25 cellular contexts compared by ENCODE assay signal in genomic region chr7:87806150-87806549, GRCh38.
DNase-seq lines count a peak whose midpoint lies in the region; ATAC-seq, FAIRE-seq and TF ChIP-seq lines count a peak whose summit lies in the region.
"Had no signal": no experiment of that assay in that cellular context is flagged by ENCODE, and none has a peak within 500 bp of the region (broad histone marks: within the 10 kb centered on the region; RNA-seq: fewer than 3 reads in every experiment).

No MANE protein-coding gene starts in this region.

- in situ Hi-C loops in GM12878 (cut with MboI) = no loop called here

- no peak for TF ChIP-seq EP300 in GM12878 (IDR thresholded peaks at IDR 0.05; ENCODE audit: borderline replicate concordance in 1 of 2, control insufficient read depth in 1 of 2, low read depth in 2 of 2, low read length in 2 of 2)

- H4K20me1 ChIP-seq in GM12878 (ENCODE audit: control insufficient read depth, insufficient read depth) = no peaks in the 10 kb centered on the region
- H4K20me1 ChIP-seq: BLaER1 treated with 17β-estradiol and CSF1 and Interleukin-3, amounts not matched to agents 10 nM and 100 nM had no signal

- H3K4me2 ChIP-seq in GM12878 (ENCODE audit: control insufficient read depth, insufficient read depth) = no peak overlapping the region
- H3K4me2 ChIP-seq: A549; BLaER1 treated with 17β-estradiol and CSF1 and Interleukin-3, amounts not matched to agents 10 nM and 100 nM had no signal

- H3K27me3 ChIP-seq in GM12878 (replicated peaks in 1 of 2; ENCODE audit: control insufficient read depth in 2 of 2, insufficient read depth in 2 of 2, low read length in 1 of 2) = no peaks in the 10 kb centered on the region
- no peaks in the 10 kb centered on the region for H3K27me3 ChIP-seq in psoas muscle (ENCODE audit: insufficient read depth in 3 of 3, low read length in 2 of 3)
- H3K27me3 ChIP-seq: BLaER1 treated with 17β-estradiol and CSF1 and Interleukin-3, amounts not matched to agents 10 nM and 100 nM; SJCRH30 had no signal

- CTCF ChIA-PET in GM12878 (lab: Yijun Ruan, JAX) = interaction anchor here (2.6 kb wide), 1 partner anchor 306 kb away, joined by 10 read pairs; no protein-coding TSS in a partner anchor

- H3K27ac ChIP-seq in GM12878 (ENCODE audit: control insufficient read depth, insufficient read depth) = no peak overlapping the region
- H3K27ac ChIP-seq in psoas muscle = no peak overlapping the region
- H3K27ac ChIP-seq: A549; BLaER1 treated with 17β-estradiol and CSF1 and Interleukin-3, amounts not matched to agents 10 nM and 100 nM; SJCRH30 had no signal

- RAD21 ChIA-PET in GM12878 (lab: Charles Lee; ENCODE audit: unreplicated experiment) = no interaction called here

- H3K4me1 ChIP-seq in GM12878 (ENCODE audit: control insufficient read depth, insufficient read depth, low read length) (no peaks in the 10 kb centered on the region), psoas muscle (no peaks in the 10 kb centered on the region)
- H3K4me1 ChIP-seq: A549; BLaER1 treated with 17β-estradiol and CSF1 and Interleukin-3, amounts not matched to agents 10 nM and 100 nM; SJCRH30 had no signal

- no peak for TF ChIP-seq POLR2A in GM12878 (IDR thresholded peaks at IDR 0.05; ENCODE audit: low read depth, low read length)

- BruUV-seq in GM12878 (replicated peaks; lab: Mats Ljungman, UMichigan) = no TSS peak

- H3K4me3 ChIP-seq in GM12878 (no peak overlapping the region), psoas muscle (no peak overlapping the region)
- H3K4me3 ChIP-seq: A549; BLaER1 treated with 17β-estradiol and CSF1 and Interleukin-3, amounts not matched to agents 10 nM and 100 nM; SJCRH30 had no signal

- SMC1A ChIA-PET in GM12878 (lab: Charles Lee; ENCODE audit: uncharacterized antibody, unreplicated experiment) = interaction anchor here (1.4 kb wide), 1 partner anchor 11 kb away, joined by 5 read pairs; no protein-coding TSS in a partner anchor

- no peak for TF ChIP-seq RAD21 in GM12878 (IDR thresholded peaks at IDR 0.05; ENCODE audit: insufficient read depth, low read depth, low read length)

- H3K9me3 ChIP-seq in GM12878 (replicated peaks; ENCODE audit: control insufficient read depth, insufficient read depth, low read length) (no peaks in the 10 kb centered on the region), psoas muscle (no peaks in the 10 kb centered on the region)
- H3K9me3 ChIP-seq: A549; BLaER1 treated with 17β-estradiol and CSF1 and Interleukin-3, amounts not matched to agents 10 nM and 100 nM; SJCRH30 had no signal

- DNase-seq in DMS53 treated with DMSO at 0.1 percent for 48 hours (lab: John Stamatoyannopoulos, UW; ENCODE audit: unreplicated experiment) (peak; percentile 22), NCI-H69 (lab: John Stamatoyannopoulos, UW) (peak; percentile 7), GM12878 (ENCODE audit: low read depth, low spot score) (no peak), psoas muscle (no peak), NCI-H2081 (lab: John Stamatoyannopoulos, UW) (no peak)
- no peak for DNase-seq in stimulated activated naive CD8-positive, alpha-beta T cell treated with anti-CD3 and anti-CD28 coated beads, Interleukin-15, Interleukin-2, amounts not matched to agents 100 U/mL and 50 U/mL, for 24 hours
- DNase-seq: AML-193; CD4-positive, alpha-beta T cell; GDM1; Karpas-422; NCI-H1105; NCI-H1436 treated with DMSO at 0.1 percent for 48 hours; NCI-H187 treated with DMSO at 0.1 percent for 48 hours; NCI-H2107; NCI-H524; NCI-H774; OCI-M1; SJCRH30 had no signal

- H3K9ac ChIP-seq in GM12878 (ENCODE audit: control insufficient read depth, insufficient read depth, low read length) = no peak overlapping the region
- H3K9ac ChIP-seq: BLaER1 treated with 17β-estradiol and CSF1 and Interleukin-3, amounts not matched to agents 10 nM and 100 nM had no signal

- POLR2A ChIA-PET in GM12878 (lab: Charles Lee) = no interaction called here

- ATAC-seq in GM12878 (peak; percentile 53), psoas muscle (no peak), HG03342 (IDR thresholded peaks at IDR 0.05; ENCODE audit: unreplicated experiment) (no peak)
- ATAC-seq in stimulated activated naive CD8-positive, alpha-beta T cell treated with anti-CD3 and anti-CD28 coated beads, Interleukin-15, Interleukin-2, amounts not matched to agents 100 U/mL and 50 U/mL, for 24 hours = peak; percentile 36
- ATAC-seq: A549, HCT116, HepG2, SK-N-SH treated with all-trans-retinoic acid at 6 μM for 48 hours had no signal

- FAIRE-seq in GM12878 (lab: Jason Lieb, UNC) = no peak
- FAIRE-seq: A549, GM12891, HepG2 had no signal

- H3K79me2 ChIP-seq in GM12878 (ENCODE audit: control insufficient read depth, insufficient read depth, low read length) = no peaks in the 10 kb centered on the region

- H3K36me3 ChIP-seq in GM12878 (ENCODE audit: control insufficient read depth in 2 of 2, insufficient read depth in 2 of 2, low read length in 1 of 2) = no peaks in the 10 kb centered on the region
- no peaks in the 10 kb centered on the region for H3K36me3 ChIP-seq in psoas muscle (ENCODE audit: insufficient read depth in 1 of 2, low read depth in 1 of 2)
- H3K36me3 ChIP-seq: BLaER1 treated with 17β-estradiol and CSF1 and Interleukin-3, amounts not matched to agents 10 nM and 100 nM; SJCRH30 had no signal

- no peak for TF ChIP-seq CTCF in GM12878 (IDR thresholded peaks at IDR 0.05 in 2 of 3, conservative IDR thresholded peaks at IDR 0.05 in 1 of 3; ENCODE audit: control insufficient read depth in 2 of 3, extremely low read depth in 1 of 3, insufficient read depth in 1 of 3, low read depth in 3 of 3, low read length in 3 of 3)
- no peak for TF ChIP-seq CTCF in psoas muscle (IDR thresholded peaks at IDR 0.05)

- intact Hi-C loops in GM12878 (cut with micrococcal nuclease; ENCODE audit: unreplicated experiment) (no loop called here), psoas muscle (cut with DNase I) (no loop called here)

- no peak overlapping the region for H2AFZ ChIP-seq in GM12878 (ENCODE audit: control insufficient read depth, low read depth, low read length)

TF ChIP-seq in GM12878, 131 proteins besides CTCF, POLR2A, EP300 and RAD21:
- TF ChIP-seq LARP7 (IDR thresholded peaks at IDR 0.05) (no peak), CBFB (IDR thresholded peaks at IDR 0.05; ENCODE audit: low read depth) (no peak), HDAC2 (IDR thresholded peaks at IDR 0.05) (no peak), IKZF2 (IDR thresholded peaks at IDR 0.05) (no peak), CBX5 (IDR thresholded peaks at IDR 0.05; ENCODE audit: low read depth) (no peak), ETV6 (conservative IDR thresholded peaks at IDR 0.05 in 1 of 2, IDR thresholded peaks at IDR 0.05 in 1 of 2; ENCODE audit: borderline replicate concordance in 1 of 2, low read depth in 1 of 2) (no peak)
- TF ChIP-seq, protein P1, sequence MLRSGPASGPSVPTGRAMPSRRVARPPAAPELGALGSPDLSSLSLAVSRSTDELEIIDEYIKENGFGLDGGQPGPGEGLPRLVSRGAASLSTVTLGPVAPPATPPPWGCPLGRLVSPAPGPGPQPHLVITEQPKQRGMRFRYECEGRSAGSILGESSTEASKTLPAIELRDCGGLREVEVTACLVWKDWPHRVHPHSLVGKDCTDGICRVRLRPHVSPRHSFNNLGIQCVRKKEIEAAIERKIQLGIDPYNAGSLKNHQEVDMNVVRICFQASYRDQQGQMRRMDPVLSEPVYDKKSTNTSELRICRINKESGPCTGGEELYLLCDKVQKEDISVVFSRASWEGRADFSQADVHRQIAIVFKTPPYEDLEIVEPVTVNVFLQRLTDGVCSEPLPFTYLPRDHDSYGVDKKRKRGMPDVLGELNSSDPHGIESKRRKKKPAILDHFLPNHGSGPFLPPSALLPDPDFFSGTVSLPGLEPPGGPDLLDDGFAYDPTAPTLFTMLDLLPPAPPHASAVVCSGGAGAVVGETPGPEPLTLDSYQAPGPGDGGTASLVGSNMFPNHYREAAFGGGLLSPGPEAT (IDR thresholded peaks at IDR 0.05; ENCODE audit: low read depth) = no peak
- TF ChIP-seq, protein P2, sequence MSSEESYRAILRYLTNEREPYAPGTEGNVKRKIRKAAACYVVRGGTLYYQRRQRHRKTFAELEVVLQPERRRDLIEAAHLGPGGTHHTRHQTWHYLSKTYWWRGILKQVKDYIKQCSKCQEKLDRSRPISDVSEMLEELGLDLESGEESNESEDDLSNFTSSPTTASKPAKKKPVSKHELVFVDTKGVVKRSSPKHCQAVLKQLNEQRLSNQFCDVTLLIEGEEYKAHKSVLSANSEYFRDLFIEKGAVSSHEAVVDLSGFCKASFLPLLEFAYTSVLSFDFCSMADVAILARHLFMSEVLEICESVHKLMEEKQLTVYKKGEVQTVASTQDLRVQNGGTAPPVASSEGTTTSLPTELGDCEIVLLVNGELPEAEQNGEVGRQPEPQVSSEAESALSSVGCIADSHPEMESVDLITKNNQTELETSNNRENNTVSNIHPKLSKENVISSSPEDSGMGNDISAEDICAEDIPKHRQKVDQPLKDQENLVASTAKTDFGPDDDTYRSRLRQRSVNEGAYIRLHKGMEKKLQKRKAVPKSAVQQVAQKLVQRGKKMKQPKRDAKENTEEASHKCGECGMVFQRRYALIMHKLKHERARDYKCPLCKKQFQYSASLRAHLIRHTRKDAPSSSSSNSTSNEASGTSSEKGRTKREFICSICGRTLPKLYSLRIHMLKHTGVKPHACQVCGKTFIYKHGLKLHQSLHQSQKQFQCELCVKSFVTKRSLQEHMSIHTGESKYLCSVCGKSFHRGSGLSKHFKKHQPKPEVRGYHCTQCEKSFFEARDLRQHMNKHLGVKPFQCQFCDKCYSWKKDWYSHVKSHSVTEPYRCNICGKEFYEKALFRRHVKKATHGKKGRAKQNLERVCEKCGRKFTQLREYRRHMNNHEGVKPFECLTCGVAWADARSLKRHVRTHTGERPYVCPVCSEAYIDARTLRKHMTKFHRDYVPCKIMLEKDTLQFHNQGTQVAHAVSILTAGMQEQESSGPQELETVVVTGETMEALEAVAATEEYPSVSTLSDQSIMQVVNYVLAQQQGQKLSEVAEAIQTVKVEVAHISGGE (CRISPR knock-in tag; IDR thresholded peaks at IDR 0.05) = no peak
- TF ChIP-seq, protein P3, sequence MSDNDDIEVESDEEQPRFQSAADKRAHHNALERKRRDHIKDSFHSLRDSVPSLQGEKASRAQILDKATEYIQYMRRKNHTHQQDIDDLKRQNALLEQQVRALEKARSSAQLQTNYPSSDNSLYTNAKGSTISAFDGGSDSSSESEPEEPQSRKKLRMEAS (IDR thresholded peaks at IDR 0.05; ENCODE audit: low read depth, low read length) = no peak

Comparison
In these comparisons a context has a peak if more than half of its experiments do, and no peak if none do; other contexts are left out.
1. DNase-seq: peak in DMS53 treated with DMSO at 0.1 percent for 48 hours (single experiment) and NCI-H69 (single experiment); none in GM12878 (single experiment), stimulated activated naive CD8-positive, alpha-beta T cell treated with anti-CD3 and anti-CD28 coated beads, Interleukin-15, Interleukin-2, amounts not matched to agents 100 U/mL and 50 U/mL, for 24 hours (single experiment), psoas muscle (0 of 2) and NCI-H2081 (0 of 2).
2. ATAC-seq: peak in GM12878 (single experiment) and stimulated activated naive CD8-positive, alpha-beta T cell treated with anti-CD3 and anti-CD28 coated beads, Interleukin-15, Interleukin-2, amounts not matched to agents 100 U/mL and 50 U/mL, for 24 hours (single experiment); none in psoas muscle (0 of 4) and HG03342 (single experiment).